22 cellular contexts compared by ENCODE assay signal in the genomic region with DNA sequence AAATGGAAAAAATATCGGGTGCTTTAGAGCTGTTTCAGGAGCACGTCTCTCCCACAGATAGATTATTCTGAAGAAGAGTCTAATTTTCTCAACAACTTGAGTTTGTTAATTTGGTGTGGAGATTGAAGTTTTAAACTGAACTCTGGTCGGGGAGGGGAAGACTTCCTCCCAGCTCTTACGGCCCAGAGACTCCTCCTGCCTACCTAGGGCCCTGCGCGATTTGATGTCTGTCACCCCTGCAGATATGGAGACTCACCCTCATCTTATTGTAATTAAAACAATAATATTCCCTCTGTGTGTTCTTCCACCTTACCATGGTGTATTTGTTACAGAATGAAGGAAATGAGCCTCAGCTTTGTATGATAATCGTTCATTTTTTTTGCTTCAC.
DNase-seq lines count a peak whose midpoint lies in the region; ATAC-seq and TF ChIP-seq lines count a peak whose summit lies in the region.
"Had no signal": no experiment of that assay in that cellular context is flagged by ENCODE, and none has a peak within 500 bp of the region (broad histone marks: within the 10 kb centered on the region; RNA-seq: fewer than 3 reads in every experiment).

No MANE protein-coding gene starts in this region.

- TF ChIP-seq CTCF in activated CD8-positive, alpha-beta T cell treated with anti-CD3 and anti-CD28 coated beads for 36 hours (IDR thresholded peaks at IDR 0.05): no peak
- no peak for TF ChIP-seq CTCF in CD4-positive, alpha-beta T cell (IDR thresholded peaks at IDR 0.05)
- no peak for TF ChIP-seq CTCF in natural killer cell (IDR thresholded peaks at IDR 0.05)
- no peak for TF ChIP-seq CTCF in foreskin fibroblast (IDR thresholded peaks at IDR 0.05; ENCODE audit: low read depth, low read length)

- no peak overlapping the region for H3K4me3 ChIP-seq in foreskin fibroblast (ENCODE audit: low read depth in 1 of 2, low read length in 2 of 2)
- H3K4me3 ChIP-seq: GM12878, GM23248, HAP-1, PC-9 had no signal

- H3K4me3 Mint-ChIP-seq in activated CD8-positive, alpha-beta T cell treated with anti-CD3 and anti-CD28 coated beads, Interleukin-2, amount 10 ng/mL, durations not matched to agents 7 days and 5 days: no peak overlapping the region
- no peak overlapping the region for H3K4me3 Mint-ChIP-seq in activated CD8-positive, alpha-beta T cell treated with anti-CD3 and anti-CD28 coated beads for 36 hours
- H3K4me3 Mint-ChIP-seq in CD4-positive, alpha-beta T cell: peak overlapping the region; percentile 11
- H3K4me3 Mint-ChIP-seq in activated T-helper 17 cell treated with anti-CD3 and anti-CD28 coated beads, Interleukin-2, amount 50 U/mL, for 72 hours: peak overlapping the region; percentile 35
- peak overlapping the region; percentile 75 for H3K4me3 Mint-ChIP-seq in natural killer cell
- H3K4me3 Mint-ChIP-seq: B cell had no signal

- DNase-seq in activated CD8-positive, alpha-beta T cell treated with anti-CD3 and anti-CD28 coated beads, Interleukin-2, amount 10 ng/mL, durations not matched to agents 7 days and 5 days: no peak
- DNase-seq in activated CD8-positive, alpha-beta T cell treated with anti-CD3 and anti-CD28 coated beads for 36 hours: no peak
- no peak for DNase-seq in CD4-positive, alpha-beta T cell
- no peak for DNase-seq in natural killer cell
- no peak for DNase-seq in NCI-H2196 (lab: John Stamatoyannopoulos, UW; ENCODE audit: unreplicated experiment)
- DNase-seq in foreskin fibroblast: no peak
- DNase-seq: 8988T, Calu3, GM23248, IMR-90, NCI-H1417 treated with DMSO at 0.1 percent for 48 hours, NCI-H187 treated with DMSO at 0.1 percent for 48 hours, NCI-H226, NCI-H524 treated with DMSO at 0.1 percent for 48 hours, PC-9 had no signal

- H3K27me3 ChIP-seq in CD4-positive, alpha-beta T cell (ENCODE audit: control insufficient read depth, insufficient read depth, low read length): no peaks in the 10 kb centered on the region

- peak overlapping the region; percentile 22 for H3K27ac Mint-ChIP-seq in activated CD8-positive, alpha-beta T cell treated with anti-CD3 and anti-CD28 coated beads, Interleukin-2, amount 10 ng/mL, durations not matched to agents 7 days and 5 days
- H3K27ac Mint-ChIP-seq in activated CD8-positive, alpha-beta T cell treated with anti-CD3 and anti-CD28 coated beads for 36 hours: no peak overlapping the region
- peak overlapping the region; percentile 37 for H3K27ac Mint-ChIP-seq in CD4-positive, alpha-beta T cell
- H3K27ac Mint-ChIP-seq in activated T-helper 17 cell treated with anti-CD3 and anti-CD28 coated beads, Interleukin-2, amount 50 U/mL, for 72 hours: peak overlapping the region; percentile 71
- peak overlapping the region; percentile 77 to 80 for H3K27ac Mint-ChIP-seq in natural killer cell
- H3K27ac Mint-ChIP-seq: B cell had no signal

- intact Hi-C loops in activated CD8-positive, alpha-beta T cell treated with anti-CD3 and anti-CD28 coated beads for 36 hours (cut with micrococcal nuclease): no loop called here
- intact Hi-C loops in CD4-positive, alpha-beta T cell (cut with DNase I, micrococcal nuclease): no loop called here
- intact Hi-C loops in natural killer cell (cut with micrococcal nuclease): no loop called here

- no peaks in the 10 kb centered on the region for H3K9me3 ChIP-seq in CD4-positive, alpha-beta T cell (ENCODE audit: control insufficient read depth, low read length)
- H3K9me3 ChIP-seq: HAP-1 had no signal

- no peaks in the 10 kb centered on the region for H3K9me3 Mint-ChIP-seq in activated CD8-positive, alpha-beta T cell treated with anti-CD3 and anti-CD28 coated beads, Interleukin-2, amount 10 ng/mL, durations not matched to agents 7 days and 5 days (ENCODE audit: insufficient read depth)
- H3K9me3 Mint-ChIP-seq in activated CD8-positive, alpha-beta T cell treated with anti-CD3 and anti-CD28 coated beads for 36 hours: no peaks in the 10 kb centered on the region
- H3K9me3 Mint-ChIP-seq in CD4-positive, alpha-beta T cell: no peaks in the 10 kb centered on the region
- no peaks in the 10 kb centered on the region for H3K9me3 Mint-ChIP-seq in activated T-helper 17 cell treated with anti-CD3 and anti-CD28 coated beads, Interleukin-2, amount 50 U/mL, for 72 hours
- H3K9me3 Mint-ChIP-seq in natural killer cell: no peaks in the 10 kb centered on the region

- POLR2A ChIA-PET in activated CD8-positive, alpha-beta T cell treated with anti-CD3 and anti-CD28 coated beads, Interleukin-2, amount 10 ng/mL, durations not matched to agents 7 days and 5 days (lab: Charles Lee): no interaction called here
- POLR2A ChIA-PET in activated CD8-positive, alpha-beta T cell treated with anti-CD3 and anti-CD28 coated beads for 36 hours (lab: Charles Lee): interaction anchor here (0.8 kb wide), 1 partner anchor 11 kb away, joined by 4 read pairs; no protein-coding TSS in a partner anchor
- POLR2A ChIA-PET in CD4-positive, alpha-beta T cell (lab: Charles Lee): no interaction called here

- CTCF ChIA-PET in activated CD8-positive, alpha-beta T cell treated with anti-CD3 and anti-CD28 coated beads, Interleukin-2, amount 10 ng/mL, durations not matched to agents 7 days and 5 days (lab: Charles Lee): interaction anchor here (0.9 to 2.8 kb wide), 4 partner anchors 11 to 84 kb away, joined by 3 to 8 read pairs (median 3); no protein-coding TSS in a partner anchor
- CTCF ChIA-PET in activated CD8-positive, alpha-beta T cell treated with anti-CD3 and anti-CD28 coated beads for 36 hours (lab: Charles Lee): interaction anchor here (0.8 kb wide), 2 partner anchors 11 to 23 kb away, joined by 3 to 4 read pairs; no protein-coding TSS in a partner anchor
- CTCF ChIA-PET in CD4-positive, alpha-beta T cell (lab: Charles Lee): interaction anchor here (1.3 kb wide), 1 partner anchor 10 kb away, joined by 3 read pairs; no protein-coding TSS in a partner anchor

- H3K4me1 Mint-ChIP-seq in activated CD8-positive, alpha-beta T cell treated with anti-CD3 and anti-CD28 coated beads, Interleukin-2, amount 10 ng/mL, durations not matched to agents 7 days and 5 days (ENCODE audit: low read depth): peaks cover 24% of the 10 kb centered on the region
- H3K4me1 Mint-ChIP-seq in activated CD8-positive, alpha-beta T cell treated with anti-CD3 and anti-CD28 coated beads for 36 hours (ENCODE audit: low read depth): peaks cover 32% of the 10 kb centered on the region
- H3K4me1 Mint-ChIP-seq in CD4-positive, alpha-beta T cell (ENCODE audit: low read depth): peaks cover 62% of the 10 kb centered on the region
- H3K4me1 Mint-ChIP-seq in activated T-helper 17 cell treated with anti-CD3 and anti-CD28 coated beads, Interleukin-2, amount 50 U/mL, for 72 hours: peaks cover 21% of the 10 kb centered on the region
- peaks cover 21 to 24% of the 10 kb centered on the region in 2 donors for H3K4me1 Mint-ChIP-seq in natural killer cell
- H3K4me1 Mint-ChIP-seq: B cell had no signal

- no peak for ATAC-seq in activated CD8-positive, alpha-beta T cell treated with anti-CD3 and anti-CD28 coated beads, Interleukin-2, amount 10 ng/mL, durations not matched to agents 7 days and 5 days
- ATAC-seq in activated CD8-positive, alpha-beta T cell treated with anti-CD3 and anti-CD28 coated beads for 36 hours: no peak
- ATAC-seq in CD4-positive, alpha-beta T cell (ENCODE audit: poor library complexity): no peak
- no peak for ATAC-seq in activated T-helper 17 cell treated with anti-CD3 and anti-CD28 coated beads, Interleukin-2, amount 50 U/mL, for 72 hours (replicated peaks)
- peak; percentile 38 to 47 (median 47) for ATAC-seq in natural killer cell
- ATAC-seq in HG02642 (IDR thresholded peaks at IDR 0.05; ENCODE audit: poor library complexity, unreplicated experiment): no peak
- ATAC-seq: GM12878 had no signal

- H3K36me3 Mint-ChIP-seq in activated CD8-positive, alpha-beta T cell treated with anti-CD3 and anti-CD28 coated beads, Interleukin-2, amount 10 ng/mL, durations not matched to agents 7 days and 5 days (ENCODE audit: low read depth): peaks cover 46% of the 10 kb centered on the region
- peaks cover 54% of the 10 kb centered on the region for H3K36me3 Mint-ChIP-seq in activated CD8-positive, alpha-beta T cell treated with anti-CD3 and anti-CD28 coated beads for 36 hours (ENCODE audit: low read depth)
- H3K36me3 Mint-ChIP-seq in CD4-positive, alpha-beta T cell (ENCODE audit: low read depth): peaks cover 90% of the 10 kb centered on the region
- peaks cover 74% of the 10 kb centered on the region for H3K36me3 Mint-ChIP-seq in activated T-helper 17 cell treated with anti-CD3 and anti-CD28 coated beads, Interleukin-2, amount 50 U/mL, for 72 hours (ENCODE audit: low read depth)
- H3K36me3 Mint-ChIP-seq in natural killer cell: no peaks in the 10 kb centered on the region

- no peak overlapping the region for H3K27ac ChIP-seq in CD4-positive, alpha-beta T cell (ENCODE audit: low read depth, low read length)
- H3K27ac ChIP-seq: GM23248, HL-60, PC-9, RWPE1 had no signal

- H3K27me3 Mint-ChIP-seq in activated CD8-positive, alpha-beta T cell treated with anti-CD3 and anti-CD28 coated beads, Interleukin-2, amount 10 ng/mL, durations not matched to agents 7 days and 5 days (ENCODE audit: low read depth): no peaks in the 10 kb centered on the region
- H3K27me3 Mint-ChIP-seq in activated CD8-positive, alpha-beta T cell treated with anti-CD3 and anti-CD28 coated beads for 36 hours: no peaks in the 10 kb centered on the region
- H3K27me3 Mint-ChIP-seq in CD4-positive, alpha-beta T cell: no peaks in the 10 kb centered on the region
- H3K27me3 Mint-ChIP-seq in activated T-helper 17 cell treated with anti-CD3 and anti-CD28 coated beads, Interleukin-2, amount 50 U/mL, for 72 hours: no peaks in the 10 kb centered on the region
- no peaks in the 10 kb centered on the region for H3K27me3 Mint-ChIP-seq in natural killer cell (ENCODE audit: low read depth in 2 of 2)

Comparison
In these comparisons a context has a peak if more than half of its experiments do, and no peak if none do; other contexts are left out.
1. ATAC-seq: peak in natural killer cell (3 of 3); none in activated CD8-positive, alpha-beta T cell treated with anti-CD3 and anti-CD28 coated beads, Interleukin-2, amount 10 ng/mL, durations not matched to agents 7 days and 5 days (single experiment), activated CD8-positive, alpha-beta T cell treated with anti-CD3 and anti-CD28 coated beads for 36 hours (single experiment), CD4-positive, alpha-beta T cell (single experiment), activated T-helper 17 cell treated with anti-CD3 and anti-CD28 coated beads, Interleukin-2, amount 50 U/mL, for 72 hours (single experiment) and HG02642 (single experiment).
2. H3K4me3 Mint-ChIP-seq: peak in CD4-positive, alpha-beta T cell (single experiment), activated T-helper 17 cell treated with anti-CD3 and anti-CD28 coated beads, Interleukin-2, amount 50 U/mL, for 72 hours (single experiment) and natural killer cell (single experiment); none in activated CD8-positive, alpha-beta T cell treated with anti-CD3 and anti-CD28 coated beads, Interleukin-2, amount 10 ng/mL, durations not matched to agents 7 days and 5 days (single experiment) and activated CD8-positive, alpha-beta T cell treated with anti-CD3 and anti-CD28 coated beads for 36 hours (single experiment).